Comparison of ENCODE assay signal across 23 cellular contexts in genomic region chr5:6822556-6823343, GRCh38.
A peak's percentile ranks its signal among the peaks of the same experiment; 100 is the strongest.
DNase-seq lines count a peak whose midpoint lies in the region; ATAC-seq, FAIRE-seq and TF ChIP-seq lines count a peak whose summit lies in the region.
"Had no signal": no experiment of that assay in that cellular context is flagged by ENCODE, and none has a peak within 500 bp of the region (broad histone marks: within the 10 kb centered on the region; RNA-seq: fewer than 3 reads in every experiment).

No MANE protein-coding gene starts in this region.

- TF ChIP-seq CTCF in Calu3 (IDR thresholded peaks at IDR 0.05; ENCODE audit: unreplicated experiment) (no peak), H9 (conservative IDR thresholded peaks at IDR 0.05) (no peak; the same call in 2 of the 3 replicates), nephron progenitor cell (IDR thresholded peaks at IDR 0.05) (no peak), kidney (IDR thresholded peaks at IDR 0.05; ENCODE audit: borderline replicate concordance, extremely low read depth, insufficient read depth) (no peak)

- H3K23me2 ChIP-seq in H9 (ENCODE audit: insufficient read length, low read depth, low read length, poor library complexity, severe bottlenecking): no peaks in the 10 kb centered on the region

- no peak overlapping the region for H3K4ac ChIP-seq in H9 (ENCODE audit: low read depth, low read length)

- no peaks in the 10 kb centered on the region for H3K79me1 ChIP-seq in H9 (ENCODE audit: insufficient read depth, low read depth, low read length, poor library complexity, severe bottlenecking)

- no peaks in the 10 kb centered on the region for H3K79me2 ChIP-seq in H9 (ENCODE audit: insufficient read depth, low read length)

- peak; percentile 41 for DNase-seq in Calu3
- peak; percentile 46 for DNase-seq in H9
- DNase-seq in cerebellum (ENCODE audit: low spot score): peak; percentile 8
- DNase-seq in nephron progenitor cell: peak; percentile 27
- no peak for DNase-seq in kidney
- DNase-seq in NOMO-1 treated with DMSO at 0.1 percent for 48 hours (lab: John Stamatoyannopoulos, UW; ENCODE audit: unreplicated experiment): no peak
- DNase-seq: activated CD4-positive, alpha-beta T cell treated with anti-CD3 and anti-CD28 coated beads for 36 hours; CD8-positive, alpha-beta T cell; GM23248; left ventricle myocardium superior; NCI-H1105 treated with DMSO at 0.1 percent for 48 hours; NCI-H82; Peyer's patch; retina; stimulated activated CD4-positive, alpha-beta T cell treated with anti-CD3 and anti-CD28 coated beads, Interleukin-15, amount 100 ng/mL, for 24 hours; T1000; tibial artery had no signal

- H3K36me3 ChIP-seq in kidney (ENCODE audit: control insufficient read depth in 1 of 2, insufficient read depth in 2 of 2, low read length in 2 of 2): no peaks in the 10 kb centered on the region
- H3K36me3 ChIP-seq: neutrophil, Peyer's patch, tibial artery had no signal

- no peak for FAIRE-seq in kidney (lab: Jason Lieb, UNC)
- FAIRE-seq: bronchial epithelial cell had no signal

- H3K9me3 Mint-ChIP-seq in Calu3 (ENCODE audit: low read depth, unreplicated experiment) (peaks cover 2% of the 10 kb centered on the region), H9 (no peaks in the 10 kb centered on the region), nephron progenitor cell (peaks cover 34% of the 10 kb centered on the region)

- H3K23ac ChIP-seq in H9 (ENCODE audit: insufficient read length, low read depth, low read length): no peak overlapping the region

- H3K36me3 Mint-ChIP-seq in Calu3 (ENCODE audit: insufficient read depth, unreplicated experiment) (peaks cover 6% of the 10 kb centered on the region), H9 (ENCODE audit: insufficient read depth in 1 of 3, low read depth in 3 of 3) (no peaks in the 10 kb centered on the region), nephron progenitor cell (ENCODE audit: low read depth) (peaks cover 14% of the 10 kb centered on the region)
- H3K36me3 Mint-ChIP-seq: CD8-positive, alpha-beta T cell; stimulated activated effector memory CD8-positive, alpha-beta T cell treated with anti-CD3 and anti-CD28 coated beads, Interleukin-12 subunit alpha, Interleukin-12 subunit beta, amount 100 ng/mL, for 72 hours had no signal

- H4K20me1 ChIP-seq in H9 (ENCODE audit: control insufficient read depth, insufficient read depth, insufficient read length): no peaks in the 10 kb centered on the region

- no peak overlapping the region for H3K56ac ChIP-seq in H9 (ENCODE audit: insufficient read length, low read depth, low read length)

- H3K4me2 ChIP-seq in H9 (ENCODE audit: insufficient read depth, insufficient read length, low read length): no peak overlapping the region

- no peak overlapping the region for H2AFZ ChIP-seq in H9 (ENCODE audit: low read length)
- H2AFZ ChIP-seq: GM23248 had no signal

- H2BK5ac ChIP-seq in H9 (ENCODE audit: insufficient read length, low read length): no peak overlapping the region

- no CpG with 5 or more reads among the region's 27 CpGs for WGBS in H9 (ENCODE audit: extremely low coverage, insufficient read length, low lambda C conversion rate)

- no peaks in the 10 kb centered on the region for H3K27me3 ChIP-seq in H9 (ENCODE audit: insufficient read depth, low read length)
- H3K27me3 ChIP-seq: Peyer's patch had no signal

- H3K27ac ChIP-seq in H9 (ENCODE audit: insufficient read length, low read depth, low read length): no peak overlapping the region
- no peak overlapping the region for H3K27ac ChIP-seq in kidney (ENCODE audit: low read depth in 2 of 2, low read length in 2 of 2)
- H3K27ac ChIP-seq: GM23248, neutrophil, Peyer's patch, tibial artery had no signal

- H3K4me3 ChIP-seq in kidney (ENCODE audit: low read length in 2 of 2): no peak overlapping the region
- H3K4me3 ChIP-seq: GM23248, Peyer's patch, tibial artery had no signal

- ATAC-seq in HG02840 (IDR thresholded peaks at IDR 0.05; ENCODE audit: low FRiP score, unreplicated experiment) (no peak), HG03460 (IDR thresholded peaks at IDR 0.05; ENCODE audit: unreplicated experiment) (no peak)
- ATAC-seq: activated CD4-positive, alpha-beta T cell treated with anti-CD3 and anti-CD28 coated beads for 36 hours; CD8-positive, alpha-beta T cell; esophagus mucosa; left ventricle myocardium superior; stimulated activated effector memory CD8-positive, alpha-beta T cell treated with anti-CD3 and anti-CD28 coated beads, Interleukin-12 subunit alpha, Interleukin-12 subunit beta, amount 100 ng/mL, for 72 hours had no signal

- no peak overlapping the region for H4K8ac ChIP-seq in H9 (replicated peaks; ENCODE audit: insufficient read length, low read depth, low read length)

- H3T11ph ChIP-seq in H9 (ENCODE audit: low read length): no peak overlapping the region

- peak overlapping the region; percentile 9; the same call in 1 of the 2 replicates for H3K14ac ChIP-seq in H9 (ENCODE audit: insufficient read depth, low read length)

- no peak overlapping the region for H2BK120ac ChIP-seq in H9 (ENCODE audit: low read depth, low read length, poor library complexity, severe bottlenecking)

- intact Hi-C loops in Calu3 (cut with micrococcal nuclease; ENCODE audit: unreplicated experiment) (loop anchor here (5.0 to 10.0 kb wide), 4 partner anchors 55 to 925 kb away; no protein-coding TSS in a partner anchor), kidney (cut with DNase I) (no loop called here)

- no peaks in the 10 kb centered on the region for H3K4me1 ChIP-seq in H9 (ENCODE audit: insufficient read depth, low read length)
- no peaks in the 10 kb centered on the region for H3K4me1 ChIP-seq in kidney (ENCODE audit: control insufficient read depth in 1 of 2, insufficient read depth in 1 of 2, low read depth in 1 of 2, low read length in 2 of 2)
- H3K4me1 ChIP-seq: Peyer's patch, tibial artery had no signal

- H3K18ac ChIP-seq in H9 (ENCODE audit: insufficient read length, low read depth, low read length): no peak overlapping the region

- H3K27me3 Mint-ChIP-seq in Calu3 (ENCODE audit: unreplicated experiment): peaks cover 74% of the 10 kb centered on the region
- H3K27me3 Mint-ChIP-seq in H9 (ENCODE audit: low read depth): peaks cover 13% of the 10 kb centered on the region
- H3K27me3 Mint-ChIP-seq in nephron progenitor cell (ENCODE audit: low read depth, poor library complexity): peaks cover 7% of the 10 kb centered on the region

- H2BK12ac ChIP-seq in H9 (ENCODE audit: insufficient read length, low read depth, low read length): no peak overlapping the region

- no peak overlapping the region for H3K9ac ChIP-seq in H9 (ENCODE audit: extremely low read depth, insufficient read length, low read length)
- no peak overlapping the region for H3K9ac ChIP-seq in kidney (ENCODE audit: low read length in 2 of 2)
- H3K9ac ChIP-seq: GM23248 had no signal

- no peak overlapping the region for H2BK15ac ChIP-seq in H9 (ENCODE audit: low read depth, low read length)

- H3K4me3 Mint-ChIP-seq in Calu3 (ENCODE audit: low read depth, unreplicated experiment): peak overlapping the region; percentile 70
- no peak overlapping the region for H3K4me3 Mint-ChIP-seq in H9
- peak overlapping the region; percentile 44 for H3K4me3 Mint-ChIP-seq in nephron progenitor cell
- H3K4me3 Mint-ChIP-seq: activated CD4-positive, alpha-beta T cell treated with anti-CD3 and anti-CD28 coated beads for 36 hours; CD8-positive, alpha-beta T cell; stimulated activated effector memory CD8-positive, alpha-beta T cell treated with anti-CD3 and anti-CD28 coated beads, Interleukin-12 subunit alpha, Interleukin-12 subunit beta, amount 100 ng/mL, for 72 hours had no signal

- H3K9me3 ChIP-seq in H9 (ENCODE audit: control insufficient read depth, low read depth, low read length) (no peaks in the 10 kb centered on the region), kidney (ENCODE audit: control insufficient read depth in 1 of 2, low read length in 2 of 2) (peaks cover 0 to 5% of the 10 kb centered on the region in 2 donors)

- no peak overlapping the region for H4K5ac ChIP-seq in H9 (ENCODE audit: insufficient read length, low read depth, low read length)

- CTCF ChIA-PET in Calu3 (lab: Charles Lee): no interaction called here

- no peak overlapping the region for H2BK20ac ChIP-seq in H9 (ENCODE audit: low read depth, low read length, poor library complexity, severe bottlenecking)

- H4K91ac ChIP-seq in H9 (ENCODE audit: insufficient read length, low read depth, low read length): no peak overlapping the region

- no TSS peak for BruUV-seq in Calu3 (replicated peaks; lab: Mats Ljungman, UMichigan)

- H2AK5ac ChIP-seq in H9 (ENCODE audit: insufficient read length, low read length): no peak overlapping the region

- H3K4me1 Mint-ChIP-seq in Calu3 (ENCODE audit: low read depth, unreplicated experiment) (peaks cover 12% of the 10 kb centered on the region), H9 (peaks cover 21 to 22% of the 10 kb centered on the region in 2 experiments), nephron progenitor cell (peaks cover 50% of the 10 kb centered on the region)

- peak overlapping the region; percentile 42 for H3K27ac Mint-ChIP-seq in Calu3 (ENCODE audit: unreplicated experiment)
- H3K27ac Mint-ChIP-seq in H9: no peak overlapping the region; a peak in 1 of 7 replicates
- H3K27ac Mint-ChIP-seq in nephron progenitor cell: peak overlapping the region; percentile 64
- H3K27ac Mint-ChIP-seq: activated CD4-positive, alpha-beta T cell treated with anti-CD3 and anti-CD28 coated beads for 36 hours; CD8-positive, alpha-beta T cell; stimulated activated effector memory CD8-positive, alpha-beta T cell treated with anti-CD3 and anti-CD28 coated beads, Interleukin-12 subunit alpha, Interleukin-12 subunit beta, amount 100 ng/mL, for 72 hours had no signal

Comparison
In these comparisons a context has a peak if more than half of its experiments do, and no peak if none do; other contexts are left out.
1. DNase-seq: peak in Calu3 (single experiment), H9 (single experiment), cerebellum (single experiment) and nephron progenitor cell (single experiment); none in kidney (single experiment) and NOMO-1 treated with DMSO at 0.1 percent for 48 hours (single experiment).
2. H3K27ac Mint-ChIP-seq: peak in Calu3 (single experiment) and nephron progenitor cell (single experiment); none in H9 (0 of 3).
3. H3K4me3 Mint-ChIP-seq: peak in Calu3 (single experiment) and nephron progenitor cell (single experiment); none in H9 (0 of 2).